In genomic region chr11:94757037-94757681, GRCh38 we compare ENCODE assay signal across 24 cellular contexts. TPM values are rescaled to one million over a fixed set of nuclear protein-coding genes. Genes with fewer than 3 reads are reported as not detected.
DNase-seq lines count a peak whose midpoint lies in the region; ATAC-seq and TF ChIP-seq lines count a peak whose summit lies in the region.
"Had no signal": no experiment of that assay in that cellular context is flagged by ENCODE, and none has a peak within 500 bp of the region (broad histone marks: within the 10 kb centered on the region; RNA-seq: fewer than 3 reads in every experiment).

No MANE protein-coding gene starts in this region.

- POLR2A ChIA-PET in Caco-2 (lab: Charles Lee) = no interaction called here

- peaks cover 29% of the 10 kb centered on the region for H3K4me1 ChIP-seq in Caco-2
- peaks cover 7% of the 10 kb centered on the region for H3K4me1 ChIP-seq in mesendoderm (ENCODE audit: control insufficient read depth, low read depth, low read length)
- H3K4me1 ChIP-seq: uterus had no signal

- no peak overlapping the region for H4K5ac ChIP-seq in mesendoderm (ENCODE audit: low read length)

- intact Hi-C loops in Caco-2 (cut with micrococcal nuclease; ENCODE audit: unreplicated experiment) = no loop called here

- no peak overlapping the region for H3K4me3 Mint-ChIP-seq in Caco-2 (ENCODE audit: unreplicated experiment)
- H3K4me3 Mint-ChIP-seq in activated naive CD8-positive, alpha-beta T cell treated with anti-CD3 and anti-CD28 coated beads for 36 hours = no peak overlapping the region
- H3K4me3 Mint-ChIP-seq: activated CD8-positive, alpha-beta T cell treated with anti-CD3 and anti-CD28 coated beads for 36 hours; activated T-cell treated with anti-CD3 and anti-CD28 coated beads, Interleukin-2, amount 50 U/mL, for 4 hours had no signal

- H2AK5ac ChIP-seq in mesendoderm (ENCODE audit: low read length) = no peak overlapping the region

- H3K27me3 Mint-ChIP-seq in Caco-2 (ENCODE audit: insufficient read depth, unreplicated experiment) = no peaks in the 10 kb centered on the region
- H3K27me3 Mint-ChIP-seq in activated naive CD8-positive, alpha-beta T cell treated with anti-CD3 and anti-CD28 coated beads for 36 hours = peaks cover 5% of the 10 kb centered on the region

- H3K27ac ChIP-seq in caudate nucleus (ENCODE audit: low read depth, low read length) = no peak overlapping the region
- no peak overlapping the region for H3K27ac ChIP-seq in mesendoderm (ENCODE audit: low read depth, low read length)
- H3K27ac ChIP-seq: body of pancreas, coronary artery, foreskin keratinocyte, psoas muscle, uterus had no signal

- WGBS in mesendoderm (ENCODE audit: extremely low coverage, insufficient coverage, low lambda C conversion rate) = no CpG with 5 or more reads among the region's 4 CpGs

- H3K4me1 Mint-ChIP-seq in Caco-2 (ENCODE audit: low read depth, unreplicated experiment) = peaks cover 34% of the 10 kb centered on the region
- no peaks in the 10 kb centered on the region for H3K4me1 Mint-ChIP-seq in activated naive CD8-positive, alpha-beta T cell treated with anti-CD3 and anti-CD28 coated beads for 36 hours
- H3K4me1 Mint-ChIP-seq: CD4-positive, alpha-beta memory T cell had no signal

- H3K9me3 ChIP-seq in Caco-2 = no peaks in the 10 kb centered on the region
- H3K9me3 ChIP-seq: body of pancreas, psoas muscle, uterus had no signal

- DNase-seq in dermis blood vessel endothelial cell (peak; percentile 28), Caco-2 (no peak), caudate nucleus (lab: John Stamatoyannopoulos, UW) (no peak), mesendoderm (no peak)
- DNase-seq in activated naive CD8-positive, alpha-beta T cell treated with anti-CD3 and anti-CD28 coated beads for 36 hours = no peak
- DNase-seq: activated CD8-positive, alpha-beta T cell treated with anti-CD3 and anti-CD28 coated beads for 36 hours; activated T-cell treated with anti-CD3 and anti-CD28 coated beads, Interleukin-2, amount 50 U/mL, for 4 hours; body of pancreas; CD4-positive, alpha-beta memory T cell; DND-41; foreskin keratinocyte; kidney glomerular epithelial cell; NCI-H187 treated with DMSO at 0.1 percent for 48 hours; OCI-M1; psoas muscle; SHP77; small intestine; stimulated activated CD4-positive, alpha-beta T cell treated with anti-CD3 and anti-CD28 coated beads, Interleukin-4, amount 100 ng/mL, for 24 hours; uterus had no signal

- no peak overlapping the region for H3K4ac ChIP-seq in mesendoderm (ENCODE audit: low read depth, low read length)

- no peaks in the 10 kb centered on the region for H3K27me3 ChIP-seq in Caco-2 (replicated peaks; ENCODE audit: control insufficient read depth, insufficient read depth, low read length)
- H3K27me3 ChIP-seq in mesendoderm (ENCODE audit: insufficient read depth, low read length, poor library complexity) = no peaks in the 10 kb centered on the region
- H3K27me3 ChIP-seq: body of pancreas, foreskin keratinocyte, uterus had no signal

- H3K4me3 ChIP-seq in Caco-2 (ENCODE audit: low read depth, low read length) = no peak overlapping the region
- H3K4me3 ChIP-seq in mesendoderm (ENCODE audit: low read length) = no peak overlapping the region
- H3K4me3 ChIP-seq: body of pancreas, coronary artery, psoas muscle, uterus had no signal

- H3K18ac ChIP-seq in mesendoderm (ENCODE audit: low read length) = no peak overlapping the region

- no peak overlapping the region for H3K27ac Mint-ChIP-seq in Caco-2 (ENCODE audit: unreplicated experiment)
- no peak overlapping the region for H3K27ac Mint-ChIP-seq in activated naive CD8-positive, alpha-beta T cell treated with anti-CD3 and anti-CD28 coated beads for 36 hours
- H3K27ac Mint-ChIP-seq: activated CD8-positive, alpha-beta T cell treated with anti-CD3 and anti-CD28 coated beads for 36 hours; activated naive CD4-positive, alpha-beta T cell treated with anti-CD3 and anti-CD28 coated beads, Interleukin-2, amount 50 U/mL, for 72 hours; CD4-positive, alpha-beta memory T cell had no signal

- CTCF ChIA-PET in Caco-2 (lab: Charles Lee) = interaction anchor here (1.3 kb wide), 1 partner anchor 10 kb away, joined by 3 read pairs; no protein-coding TSS in a partner anchor

- H2BK5ac ChIP-seq in mesendoderm (ENCODE audit: low read length) = no peak overlapping the region

- no peak overlapping the region for H2BK120ac ChIP-seq in mesendoderm (ENCODE audit: low read depth, low read length)

- H3K79me1 ChIP-seq in mesendoderm (ENCODE audit: low read length) = no peaks in the 10 kb centered on the region

- peak; percentile 46 for ATAC-seq in GM18867 (IDR thresholded peaks at IDR 0.05; ENCODE audit: unreplicated experiment)
- peak; percentile 67 for ATAC-seq in GM21423 (IDR thresholded peaks at IDR 0.05; ENCODE audit: unreplicated experiment)
- peak; percentile 67 for ATAC-seq in HG03432 (IDR thresholded peaks at IDR 0.05; ENCODE audit: unreplicated experiment)
- ATAC-seq: activated CD8-positive, alpha-beta T cell treated with anti-CD3 and anti-CD28 coated beads for 36 hours; activated naive CD4-positive, alpha-beta T cell treated with anti-CD3 and anti-CD28 coated beads, Interleukin-2, amount 50 U/mL, for 72 hours; activated T-cell treated with anti-CD3 and anti-CD28 coated beads, Interleukin-2, amount 50 U/mL, for 4 hours; body of pancreas; foreskin keratinocyte; psoas muscle had no signal

- H3K9ac ChIP-seq in mesendoderm (ENCODE audit: low read length) = no peak overlapping the region

- H3K56ac ChIP-seq in mesendoderm (ENCODE audit: low read length) = no peak overlapping the region

- no peaks in the 10 kb centered on the region for H3K79me2 ChIP-seq in mesendoderm (ENCODE audit: control insufficient read depth, insufficient read depth, low read length)

- TF ChIP-seq CTCF in Caco-2 (IDR thresholded peaks at IDR 0.05; ENCODE audit: insufficient read depth in 1 of 2, low read depth in 1 of 2, low read length in 1 of 2, severe bottlenecking in 1 of 2, unreplicated experiment in 1 of 2) = no peak

- no peak overlapping the region for H3K23ac ChIP-seq in mesendoderm (ENCODE audit: low read length)

- no peak overlapping the region for H4K8ac ChIP-seq in mesendoderm (ENCODE audit: low read depth, low read length)

- no peaks in the 10 kb centered on the region for H3K36me3 Mint-ChIP-seq in Caco-2 (ENCODE audit: insufficient read depth, unreplicated experiment)
- H3K36me3 Mint-ChIP-seq in activated naive CD8-positive, alpha-beta T cell treated with anti-CD3 and anti-CD28 coated beads for 36 hours = no peaks in the 10 kb centered on the region
- H3K36me3 Mint-ChIP-seq: activated naive CD4-positive, alpha-beta T cell treated with anti-CD3 and anti-CD28 coated beads, Interleukin-2, amount 50 U/mL, for 72 hours; CD4-positive, alpha-beta memory T cell had no signal

- H3K36me3 ChIP-seq in Caco-2 (ENCODE audit: control insufficient read depth, insufficient read depth, low read length) = no peaks in the 10 kb centered on the region
- H3K36me3 ChIP-seq in mesendoderm (ENCODE audit: control insufficient read depth, insufficient read depth, low read length) = no peaks in the 10 kb centered on the region
- H3K36me3 ChIP-seq: uterus had no signal

- H2BK15ac ChIP-seq in mesendoderm (replicated peaks; ENCODE audit: low read depth) = no peak overlapping the region

- no peaks in the 10 kb centered on the region for H3K9me3 Mint-ChIP-seq in Caco-2 (ENCODE audit: unreplicated experiment)
- no peaks in the 10 kb centered on the region for H3K9me3 Mint-ChIP-seq in activated naive CD8-positive, alpha-beta T cell treated with anti-CD3 and anti-CD28 coated beads for 36 hours
- H3K9me3 Mint-ChIP-seq: activated CD8-positive, alpha-beta T cell treated with anti-CD3 and anti-CD28 coated beads for 36 hours; activated naive CD4-positive, alpha-beta T cell treated with anti-CD3 and anti-CD28 coated beads, Interleukin-2, amount 50 U/mL, for 72 hours; activated T-cell treated with anti-CD3 and anti-CD28 coated beads, Interleukin-2, amount 50 U/mL, for 4 hours; CD4-positive, alpha-beta memory T cell had no signal

- H3K4me2 ChIP-seq in mesendoderm (ENCODE audit: low read length) = no peak overlapping the region

- BruUV-seq in Caco-2 (replicated peaks; lab: Mats Ljungman, UMichigan) = no TSS peak

RNA-seq across cellular contexts. Expression of gene AMOTL1, which starts 11.0 kb away (rescaled TPM):
- total RNA-seq in dermis blood vessel endothelial cell = 38.1 and 53.4 TPM in 2 replicates
- total RNA-seq in Caco-2 (2022) = 60.8 and 64.6 TPM in 2 replicates
- total RNA-seq in activated naive CD8-positive, alpha-beta T cell treated with anti-CD3 and anti-CD28 coated beads for 36 hours = 1 to 10 TPM; 1.0 to 1.3 TPM
- polyA plus RNA-seq in mesendoderm (2013, experiment 1 of 2) = 37.8 TPM
- polyA plus RNA-seq in mesendoderm (2013, experiment 2 of 2) = 36.9 TPM

Comparison
In these comparisons a context has a peak if more than half of its experiments do, and no peak if none do; other contexts are left out.
1. RNA of gene AMOTL1, which starts 11.0 kb away (total RNA-seq): 60.8 to 64.6 TPM in Caco-2 and 38.1 to 53.4 TPM in dermis blood vessel endothelial cell; 1.0 to 1.3 TPM in activated naive CD8-positive, alpha-beta T cell treated with anti-CD3 and anti-CD28 coated beads for 36 hours; every median in the first group is over 10 times any median in the second.
2. Peak in every context shown above with its lines, with median percentiles within 50 percentile points of each other: ATAC-seq.